Comparison of ENCODE assay signal across 1 cellular context in genomic region chr12:121296618-121297476, GRCh38.
A peak's percentile ranks its signal among the peaks of the same experiment; 100 is the strongest.
TF ChIP-seq lines count a peak whose summit lies in the region.

TSS of gene CAMKK2 (minus strand) at chr12:121296709. CDS start at chr12:121274526, 22,183 bp downstream.

TF ChIP-seq in HEK293, 187 proteins besides CTCF, POLR2A, EP300 and RAD21 (continued from another document and continues in another):
- TF ChIP-seq INSM2 (tag by site-specific recombination; IDR thresholded peaks at IDR 0.05) (peak; percentile 38; the same call in 1 of the 2 replicates), PBX3 (CRISPR knock-in tag; IDR thresholded peaks at IDR 0.05) (0 out of 2 replicates have a peak, but pooled peaks have one; percentile 50), ZNF843 (tag by site-specific recombination; IDR thresholded peaks at IDR 0.05) (peak; percentile 42; the same call in 1 of the 2 replicates), HOXD13 (CRISPR knock-in tag; IDR thresholded peaks at IDR 0.05; ENCODE audit: borderline replicate concordance) (no peak), ZBTB48 (tag by site-specific recombination; IDR thresholded peaks at IDR 0.05) (no peak), ZNF561 (tag by site-specific recombination; IDR thresholded peaks at IDR 0.05; ENCODE audit: borderline replicate concordance) (peak; percentile 76), ZNF202 (tag by site-specific recombination; IDR thresholded peaks at IDR 0.05; ENCODE audit: borderline replicate concordance) (no peak), ZNF2 (tag by site-specific recombination; IDR thresholded peaks at IDR 0.05) (peak; percentile 60; the same call in 1 of the 2 replicates), ZNF274 (IDR thresholded peaks at IDR 0.05; ENCODE audit: low read length) (no peak), ZNF274 (tag by site-specific recombination; IDR thresholded peaks at IDR 0.05; ENCODE audit: borderline replicate concordance) (no peak), ZNF114 (tag by site-specific recombination; IDR thresholded peaks at IDR 0.05) (no peak), SP3 (tag by site-specific recombination; IDR thresholded peaks at IDR 0.05) (peak; percentile 39), ZNF112 (tag by site-specific recombination; IDR thresholded peaks at IDR 0.05) (no peak), ZBTB11 (tag by site-specific recombination; conservative IDR thresholded peaks at IDR 0.05; ENCODE audit: low read depth) (0 out of 2 replicates have a peak, but pooled peaks have one; percentile 14), KLF16 (tag by site-specific recombination; IDR thresholded peaks at IDR 0.05) (peak; percentile 82), ZNF704 (tag by site-specific recombination; IDR thresholded peaks at IDR 0.05) (no peak), RBAK (tag by site-specific recombination; IDR thresholded peaks at IDR 0.05) (no peak), ZNF391 (tag by site-specific recombination; IDR thresholded peaks at IDR 0.05; ENCODE audit: borderline replicate concordance, low read depth) (no peak), SP7 (tag by site-specific recombination; IDR thresholded peaks at IDR 0.05) (peak; percentile 67), ZBTB1 (tag by site-specific recombination; IDR thresholded peaks at IDR 0.05) (no peak), GLI2 (tag by site-specific recombination; IDR thresholded peaks at IDR 0.05; ENCODE audit: borderline replicate concordance, low read depth) (no peak), ZNF398 (tag by site-specific recombination; IDR thresholded peaks at IDR 0.05) (peak; percentile 80), ZNF777 (tag by site-specific recombination; IDR thresholded peaks at IDR 0.05; ENCODE audit: borderline replicate concordance) (no peak), KLF7 (tag by site-specific recombination; IDR thresholded peaks at IDR 0.05; ENCODE audit: borderline replicate concordance) (no peak), ZNF184 (tag by site-specific recombination; IDR thresholded peaks at IDR 0.05) (0 out of 2 replicates have a peak, but pooled peaks have one; percentile 19), BCL11B (tag by site-specific recombination; IDR thresholded peaks at IDR 0.05; ENCODE audit: low read depth) (no peak; the same call in 1 of the 2 replicates), ZNF354C (tag by site-specific recombination; IDR thresholded peaks at IDR 0.05; ENCODE audit: borderline replicate concordance, low read depth) (no peak), ZNF239 (tag by site-specific recombination; IDR thresholded peaks at IDR 0.05) (no peak), PRDM1 (tag by site-specific recombination; IDR thresholded peaks at IDR 0.05) (peak; percentile 72), ZSCAN5A (tag by site-specific recombination; IDR thresholded peaks at IDR 0.05) (0 out of 2 replicates have a peak, but pooled peaks have one; percentile 73), ZEB2 (tag by site-specific recombination; IDR thresholded peaks at IDR 0.05) (peak; percentile 74), ZNF629 (tag by site-specific recombination; IDR thresholded peaks at IDR 0.05) (no peak), GLIS2 (tag by site-specific recombination; IDR thresholded peaks at IDR 0.05) (peak; percentile 77), ZNF530 (tag by site-specific recombination; IDR thresholded peaks at IDR 0.05; ENCODE audit: low read depth) (no peak), GLI4 (tag by site-specific recombination; IDR thresholded peaks at IDR 0.05) (no peak), IKZF3 (tag by site-specific recombination; IDR thresholded peaks at IDR 0.05) (peak; percentile 14; the same call in 1 of the 2 replicates), WT1 (tag by site-specific recombination; IDR thresholded peaks at IDR 0.05) (peak; percentile 51; the same call in 1 of the 2 replicates), PRDM6 (tag by site-specific recombination; IDR thresholded peaks at IDR 0.05) (no peak), ZNF660 (tag by site-specific recombination; IDR thresholded peaks at IDR 0.05) (peak; percentile 55; the same call in 1 of the 2 replicates), ZNF580 (tag by site-specific recombination; IDR thresholded peaks at IDR 0.05) (0 out of 2 replicates have a peak, but pooled peaks have one; percentile 10), REST (tag by site-specific recombination; IDR thresholded peaks at IDR 0.05) (peak; percentile 27; the same call in 1 of the 2 replicates), HOXC10 (CRISPR knock-in tag; IDR thresholded peaks at IDR 0.05) (no peak), ZNF600 (tag by site-specific recombination; IDR thresholded peaks at IDR 0.05) (peak; percentile 35; the same call in 1 of the 2 replicates), ZNF335 (tag by site-specific recombination; conservative IDR thresholded peaks at IDR 0.05) (peak; percentile 79), ZNF292 (tag by site-specific recombination; IDR thresholded peaks at IDR 0.05; ENCODE audit: borderline replicate concordance, low read depth) (no peak), ZNF549 (tag by site-specific recombination; IDR thresholded peaks at IDR 0.05) (no peak), SCRT2 (tag by site-specific recombination; IDR thresholded peaks at IDR 0.05) (no peak), ZNF776 (tag by site-specific recombination; IDR thresholded peaks at IDR 0.05; ENCODE audit: borderline replicate concordance) (no peak), ZFP41 (tag by site-specific recombination; IDR thresholded peaks at IDR 0.05; ENCODE audit: borderline replicate concordance) (no peak), OVOL3 (tag by site-specific recombination; IDR thresholded peaks at IDR 0.05) (no peak), ZFP37 (tag by site-specific recombination; IDR thresholded peaks at IDR 0.05) (0 out of 2 replicates have a peak, but pooled peaks have one; percentile 50), ZNF138 (tag by site-specific recombination; IDR thresholded peaks at IDR 0.05; ENCODE audit: borderline replicate concordance) (no peak)
